6 cellular contexts compared by ENCODE assay signal in genomic region chr4:4643743-4644142, GRCh38.
DNase-seq lines count a peak whose midpoint lies in the region; ATAC-seq, FAIRE-seq and TF ChIP-seq lines count a peak whose summit lies in the region.
"Not testable (repeated sequence)": the region's sequence is repeated elsewhere in the genome, so short reads cannot be mapped to it uniquely, and the experiment has no call there.

No MANE protein-coding gene starts in this region.

- POLR2A ChIA-PET in Caco-2 (lab: Charles Lee); RWPE1 (lab: Yijun Ruan, JAX; ENCODE audit: low non-redundant PET): not testable (repeated sequence)

- not testable (repeated sequence) for FAIRE-seq in bronchial epithelial cell (lab: Jason Lieb, UNC)

- TF ChIP-seq CTCF in Caco-2 (IDR thresholded peaks at IDR 0.05; ENCODE audit: insufficient read depth in 1 of 2, low read depth in 1 of 2, low read length in 1 of 2, severe bottlenecking in 1 of 2, unreplicated experiment in 1 of 2); RWPE1 (conservative IDR thresholded peaks at IDR 0.05; ENCODE audit: low read depth); VCaP (conservative IDR thresholded peaks at IDR 0.05); bronchial epithelial cell (IDR thresholded peaks at IDR 0.05; ENCODE audit: insufficient read depth, low read length, severe bottlenecking); foreskin keratinocyte (conservative IDR thresholded peaks at IDR 0.05); prostate gland (IDR thresholded peaks at IDR 0.05): not testable (repeated sequence)

- not testable (repeated sequence) for DNase-seq in Caco-2; RWPE1 (ENCODE audit: low spot score)
- DNase-seq in bronchial epithelial cell (ENCODE audit: low read depth) (peak; percentile 67), foreskin keratinocyte (peak; percentile 54 to 71), prostate gland (ENCODE audit: low spot score) (peak; percentile 42)

- intact Hi-C loops in Caco-2 (cut with micrococcal nuclease; ENCODE audit: unreplicated experiment); prostate gland (cut with DNase I): not testable (repeated sequence)

- WGBS in prostate gland: 61% methylated on average over 6 of the region's 6 CpGs

- peaks cover 58% of the 10 kb centered on the region for H3K4me1 ChIP-seq in Caco-2
- peaks cover 11% of the 10 kb centered on the region for H3K4me1 ChIP-seq in foreskin keratinocyte
- H3K4me1 ChIP-seq in prostate gland (replicated peaks): not testable (repeated sequence)

- not testable (repeated sequence) for TF ChIP-seq POLR2A in prostate gland (IDR thresholded peaks at IDR 0.05)

- not testable (repeated sequence) for H3K9me3 Mint-ChIP-seq in Caco-2 (ENCODE audit: unreplicated experiment)

- peak overlapping the region; percentile 81 for H3K27ac Mint-ChIP-seq in Caco-2 (ENCODE audit: unreplicated experiment)

- BruUV-seq in Caco-2 (replicated peaks; lab: Mats Ljungman, UMichigan): not testable (repeated sequence)

- H3K27ac ChIP-seq in RWPE1 (peak overlapping the region; percentile 85), VCaP (peak overlapping the region; percentile 51), prostate gland (peak overlapping the region in 1 of 2 donors; percentile 71)
- not testable (repeated sequence) for H3K27ac ChIP-seq in foreskin keratinocyte

- H3K36me3 ChIP-seq in Caco-2 (ENCODE audit: control insufficient read depth, insufficient read depth, low read length); bronchial epithelial cell (ENCODE audit: control insufficient read depth, insufficient read depth, low read length); prostate gland: not testable (repeated sequence)

- H3K36me3 Mint-ChIP-seq in Caco-2 (ENCODE audit: insufficient read depth, unreplicated experiment): not testable (repeated sequence)

- not testable (repeated sequence) for H3K4me3 ChIP-seq in Caco-2 (ENCODE audit: low read depth, low read length); bronchial epithelial cell (ENCODE audit: low read depth, low read length); prostate gland

- H3K4me1 Mint-ChIP-seq in Caco-2 (ENCODE audit: low read depth, unreplicated experiment): peaks cover 18% of the 10 kb centered on the region

- ATAC-seq in foreskin keratinocyte: not testable (repeated sequence)

- H3K27me3 Mint-ChIP-seq in Caco-2 (ENCODE audit: insufficient read depth, unreplicated experiment): not testable (repeated sequence)

- H3K27me3 ChIP-seq in Caco-2 (replicated peaks; ENCODE audit: control insufficient read depth, insufficient read depth, low read length); bronchial epithelial cell (ENCODE audit: control insufficient read depth, insufficient read depth, low read length); foreskin keratinocyte; prostate gland (replicated peaks; ENCODE audit: insufficient read depth): not testable (repeated sequence)

- H3K9me3 ChIP-seq in Caco-2, prostate gland: not testable (repeated sequence)

- H3K4me3 Mint-ChIP-seq in Caco-2 (ENCODE audit: unreplicated experiment): not testable (repeated sequence)

- CTCF ChIA-PET in Caco-2 (lab: Charles Lee): not testable (repeated sequence)
- CTCF ChIA-PET in RWPE1 (lab: Yijun Ruan, JAX): interaction anchor here (0.7 kb wide), 1 partner anchor 833 kb away, joined by 3 read pairs; no protein-coding TSS in a partner anchor
